In the genomic region with DNA sequence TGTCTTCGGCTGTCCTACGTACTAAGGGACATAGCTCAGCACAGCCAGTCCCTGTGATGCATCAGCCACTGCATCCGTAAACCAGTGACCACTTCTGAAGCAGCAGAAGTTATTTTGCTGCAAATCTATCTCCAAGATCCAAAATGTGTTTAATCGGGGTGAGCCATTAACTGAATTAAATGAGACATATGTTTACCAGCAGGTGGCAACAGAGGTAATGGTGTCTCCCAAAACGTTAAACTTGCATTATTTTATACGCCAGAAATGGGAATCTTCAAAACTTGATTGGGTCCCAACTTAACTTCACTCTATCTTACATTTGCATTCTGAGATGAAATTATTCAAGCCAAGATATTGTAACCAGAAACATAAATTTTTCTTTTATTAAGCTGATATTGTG, we compare ENCODE assay signal across 8 cellular contexts.
DNase-seq lines count a peak whose midpoint lies in the region; ATAC-seq and TF ChIP-seq lines count a peak whose summit lies in the region.

No MANE protein-coding gene starts in this region.

- no peaks in the 10 kb centered on the region for H3K9me3 ChIP-seq in transverse colon

- no peak overlapping the region for H3K4me3 ChIP-seq in transverse colon

- TF ChIP-seq POLR2A in transverse colon (IDR thresholded peaks at IDR 0.05), result no peak

- peak; percentile 41 for TF ChIP-seq CTCF in activated CD8-positive, alpha-beta T cell treated with anti-CD3 and anti-CD28 coated beads for 36 hours (IDR thresholded peaks at IDR 0.05)
- TF ChIP-seq CTCF in foreskin keratinocyte (conservative IDR thresholded peaks at IDR 0.05) (peak; percentile 82), transverse colon (IDR thresholded peaks at IDR 0.05) (peak; percentile 32 to 52 (median 37))

- H3K27ac ChIP-seq in foreskin keratinocyte, result no peak overlapping the region
- peak overlapping the region in 2 of 4 donors; percentile 10 to 41 for H3K27ac ChIP-seq in transverse colon

- DNase-seq in activated CD8-positive, alpha-beta T cell treated with anti-CD3 and anti-CD28 coated beads for 36 hours, result no peak
- no peak for DNase-seq in activated CD8-positive, alpha-beta T cell treated with anti-CD3 and anti-CD28 coated beads, Interleukin-2, amount 10 ng/mL, durations not matched to agents 7 days and 5 days
- peak; percentile 27 for DNase-seq in OCI-M1 (lab: John Stamatoyannopoulos, UW)
- DNase-seq in foreskin keratinocyte, result no peak
- no peak for DNase-seq in transverse colon
- no peak for DNase-seq in central memory CD4-positive, alpha-beta T cell

- H3K9me3 Mint-ChIP-seq in activated CD8-positive, alpha-beta T cell treated with anti-CD3 and anti-CD28 coated beads for 36 hours, result no peaks in the 10 kb centered on the region
- no peaks in the 10 kb centered on the region for H3K9me3 Mint-ChIP-seq in activated CD8-positive, alpha-beta T cell treated with anti-CD3 and anti-CD28 coated beads, Interleukin-2, amount 10 ng/mL, durations not matched to agents 7 days and 5 days (ENCODE audit: insufficient read depth)

- H3K36me3 Mint-ChIP-seq in activated CD8-positive, alpha-beta T cell treated with anti-CD3 and anti-CD28 coated beads for 36 hours (ENCODE audit: low read depth), result no peaks in the 10 kb centered on the region
- no peaks in the 10 kb centered on the region for H3K36me3 Mint-ChIP-seq in activated CD8-positive, alpha-beta T cell treated with anti-CD3 and anti-CD28 coated beads, Interleukin-2, amount 10 ng/mL, durations not matched to agents 7 days and 5 days (ENCODE audit: low read depth)

- H3K27me3 ChIP-seq in foreskin keratinocyte (no peaks in the 10 kb centered on the region), transverse colon (no peaks in the 10 kb centered on the region)

- H3K4me1 ChIP-seq in foreskin keratinocyte, result no peaks in the 10 kb centered on the region
- H3K4me1 ChIP-seq in transverse colon, result peaks cover 0 to 5% (median 3%) of the 10 kb centered on the region in 4 donors

- no peak overlapping the region for H3K4me3 Mint-ChIP-seq in activated CD8-positive, alpha-beta T cell treated with anti-CD3 and anti-CD28 coated beads for 36 hours
- H3K4me3 Mint-ChIP-seq in activated CD8-positive, alpha-beta T cell treated with anti-CD3 and anti-CD28 coated beads, Interleukin-2, amount 10 ng/mL, durations not matched to agents 7 days and 5 days, result no peak overlapping the region

- WGBS in transverse colon (ENCODE audit: low coverage in 1 of 2), 2 donors, result 38 to 42% methylated on average over 6 of the region's 6 CpGs

- in situ Hi-C loops in transverse colon (cut with MboI; ENCODE audit: low pct_ligation_motif_present in 1 of 4, low pct_unique_long_range_greater_than_20kb in 1 of 4, low sequenced_read_pairs in 3 of 4), result loop anchor here in 3 of 4 donors (10.0 kb wide), 2 partner anchors 149 to 159 kb away; no protein-coding TSS in a partner anchor

- POLR2A ChIA-PET in activated CD8-positive, alpha-beta T cell treated with anti-CD3 and anti-CD28 coated beads for 36 hours (lab: Charles Lee), result no interaction called here
- POLR2A ChIA-PET in activated CD8-positive, alpha-beta T cell treated with anti-CD3 and anti-CD28 coated beads, Interleukin-2, amount 10 ng/mL, durations not matched to agents 7 days and 5 days (lab: Charles Lee), result no interaction called here

- H3K27ac Mint-ChIP-seq in activated CD8-positive, alpha-beta T cell treated with anti-CD3 and anti-CD28 coated beads for 36 hours, result no peak overlapping the region
- no peak overlapping the region for H3K27ac Mint-ChIP-seq in activated CD8-positive, alpha-beta T cell treated with anti-CD3 and anti-CD28 coated beads, Interleukin-2, amount 10 ng/mL, durations not matched to agents 7 days and 5 days

- CTCF ChIA-PET in activated CD8-positive, alpha-beta T cell treated with anti-CD3 and anti-CD28 coated beads for 36 hours (lab: Charles Lee), result interaction anchor here (0.9 to 3.4 kb wide), 6 partner anchors 24 to 442 kb away, joined by 3 to 23 read pairs (median 3); no protein-coding TSS in a partner anchor
- CTCF ChIA-PET in activated CD8-positive, alpha-beta T cell treated with anti-CD3 and anti-CD28 coated beads, Interleukin-2, amount 10 ng/mL, durations not matched to agents 7 days and 5 days (lab: Charles Lee), result interaction anchor here (0.6 to 2.7 kb wide), 10 partner anchors 11 to 157 kb away, joined by 3 to 10 read pairs (median 4); no protein-coding TSS in a partner anchor

- ATAC-seq in activated CD8-positive, alpha-beta T cell treated with anti-CD3 and anti-CD28 coated beads for 36 hours, result no peak
- no peak for ATAC-seq in activated CD8-positive, alpha-beta T cell treated with anti-CD3 and anti-CD28 coated beads, Interleukin-2, amount 10 ng/mL, durations not matched to agents 7 days and 5 days
- ATAC-seq in foreskin keratinocyte, result peak; percentile 33
- ATAC-seq in HG02642 (IDR thresholded peaks at IDR 0.05; ENCODE audit: poor library complexity, unreplicated experiment), result no peak
- no peak for ATAC-seq in HG03139 (IDR thresholded peaks at IDR 0.05; ENCODE audit: unreplicated experiment)

- TF ChIP-seq EP300 in transverse colon (IDR thresholded peaks at IDR 0.05; ENCODE audit: low read depth), result no peak

- H3K4me1 Mint-ChIP-seq in activated CD8-positive, alpha-beta T cell treated with anti-CD3 and anti-CD28 coated beads for 36 hours (ENCODE audit: low read depth), result peaks cover 3% of the 10 kb centered on the region
- H3K4me1 Mint-ChIP-seq in activated CD8-positive, alpha-beta T cell treated with anti-CD3 and anti-CD28 coated beads, Interleukin-2, amount 10 ng/mL, durations not matched to agents 7 days and 5 days (ENCODE audit: low read depth), result no peaks in the 10 kb centered on the region

- no peaks in the 10 kb centered on the region for H3K27me3 Mint-ChIP-seq in activated CD8-positive, alpha-beta T cell treated with anti-CD3 and anti-CD28 coated beads for 36 hours
- H3K27me3 Mint-ChIP-seq in activated CD8-positive, alpha-beta T cell treated with anti-CD3 and anti-CD28 coated beads, Interleukin-2, amount 10 ng/mL, durations not matched to agents 7 days and 5 days (ENCODE audit: low read depth), result no peaks in the 10 kb centered on the region

- intact Hi-C loops in activated CD8-positive, alpha-beta T cell treated with anti-CD3 and anti-CD28 coated beads for 36 hours (cut with micrococcal nuclease), result loop anchor here (1.0 kb wide), 1 partner anchor 152 kb away; no protein-coding TSS in a partner anchor
- intact Hi-C loops in transverse colon (cut with DNase I; ENCODE audit: low total_unique reads), result loop anchor here (5.0 kb wide), 1 partner anchor 151 kb away; no protein-coding TSS in a partner anchor

- no peaks in the 10 kb centered on the region for H3K36me3 ChIP-seq in transverse colon
